ENCODE assay signal across 25 cellular contexts in the genomic region with DNA sequence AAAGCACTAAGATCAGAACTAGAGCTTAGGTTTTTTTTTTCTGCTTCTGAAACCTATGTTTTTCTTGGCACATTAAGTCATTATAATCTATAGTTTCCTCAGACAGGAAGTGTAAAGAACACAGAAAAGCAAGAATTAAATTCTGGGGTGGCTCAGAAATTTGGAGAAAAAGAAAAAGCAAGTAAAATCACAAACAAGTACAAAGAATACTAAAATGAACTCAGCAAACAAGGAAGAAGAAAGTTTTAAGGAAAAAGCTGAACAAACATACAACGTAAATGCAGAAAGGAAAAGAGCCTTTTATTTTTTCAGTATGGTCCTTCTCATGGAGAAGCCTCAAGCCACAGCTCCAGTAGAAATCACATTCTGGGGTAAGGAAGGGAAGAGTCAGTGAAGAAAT. TPM values are rescaled to one million over a fixed set of nuclear protein-coding genes. Genes with fewer than 3 reads are reported as not detected.
A peak's percentile ranks its signal among the peaks of the same experiment; 100 is the strongest.
DNase-seq lines count a peak whose midpoint lies in the region; ATAC-seq and TF ChIP-seq lines count a peak whose summit lies in the region.
"Had no signal": no experiment of that assay in that cellular context is flagged by ENCODE, and none has a peak within 500 bp of the region (broad histone marks: within the 10 kb centered on the region; RNA-seq: fewer than 3 reads in every experiment).

No MANE protein-coding gene starts in this region.

- H3K27me3 ChIP-seq in A673 (replicated peaks; ENCODE audit: insufficient read depth, low read depth, low read length, poor library complexity) (no peaks in the 10 kb centered on the region), parathyroid adenoma (ENCODE audit: control insufficient read depth, insufficient read depth, low read length) (no peaks in the 10 kb centered on the region)
- H3K27me3 ChIP-seq: gastrocnemius medialis, right lobe of liver had no signal

- TF ChIP-seq CTCF in A673 (conservative IDR thresholded peaks at IDR 0.05; ENCODE audit: low read depth, low read length) (no peak), endothelial cell (IDR thresholded peaks at IDR 0.05; ENCODE audit: unreplicated experiment) (no peak), parathyroid adenoma (IDR thresholded peaks at IDR 0.05) (no peak)

- H3K9ac ChIP-seq in SK-N-MC (ENCODE audit: insufficient read length) (peak overlapping the region; percentile 34), parathyroid adenoma (no peak overlapping the region)

- no peak for DNase-seq in A673 (ENCODE audit: low spot score)
- no peak for DNase-seq in SK-N-MC (ENCODE audit: low read depth, low spot score)
- DNase-seq in endothelial cell (ENCODE audit: low spot score) = no peak
- no peak for DNase-seq in activated effector memory CD4-positive, alpha-beta T cell treated with Interleukin-2 at 50 U/mL for 16 hours
- DNase-seq in GOT3 (lab: John Stamatoyannopoulos, UW) = no peak
- DNase-seq: activated CD4-positive, alpha-beta memory T cell treated with anti-CD3 and anti-CD28 coated beads, Interleukin-2, amount 10 ng/mL, durations not matched to agents 7 days and 5 days; activated CD4-positive, CD25-positive, alpha-beta regulatory T cell; activated naive CD8-positive, alpha-beta T cell treated with anti-CD3 and anti-CD28 coated beads for 36 hours; effector memory CD8-positive, alpha-beta T cell; gastrocnemius medialis; GF-D8; HCEC 1CT; hippocampal formation; immature natural killer cell; left ventricle myocardium inferior; natural killer cell; NCI-H1092 treated with DMSO at 0.1 percent for 48 hours; NCI-H774; posterior cingulate gyrus; right lobe of liver; stimulated activated CD4-positive, alpha-beta T cell treated with anti-CD3 and anti-CD28 coated beads, Interleukin-15, amount 100 ng/mL, for 24 hours; T1000 had no signal

- H3K9me3 Mint-ChIP-seq in endothelial cell (ENCODE audit: unreplicated experiment) = no peaks in the 10 kb centered on the region
- H3K9me3 Mint-ChIP-seq: activated CD4-positive, alpha-beta memory T cell treated with anti-CD3 and anti-CD28 coated beads, Interleukin-2, amount 10 ng/mL, durations not matched to agents 7 days and 5 days; activated naive CD8-positive, alpha-beta T cell treated with anti-CD3 and anti-CD28 coated beads for 36 hours; effector memory CD8-positive, alpha-beta T cell; immature natural killer cell; natural killer cell had no signal

- POLR2A ChIA-PET in A673 (lab: Charles Lee; ENCODE audit: low non-redundant PET) = no interaction called here

- intact Hi-C loops in A673 (cut with micrococcal nuclease; ENCODE audit: unreplicated experiment) = no loop called here

- peak overlapping the region; percentile 57 for H3K4me2 ChIP-seq in parathyroid adenoma (ENCODE audit: low read length)

- peaks cover 32% of the 10 kb centered on the region for H3K4me1 Mint-ChIP-seq in endothelial cell (ENCODE audit: unreplicated experiment)
- H3K4me1 Mint-ChIP-seq: activated naive CD8-positive, alpha-beta T cell treated with anti-CD3 and anti-CD28 coated beads for 36 hours; immature natural killer cell; natural killer cell had no signal

- H3K36me3 ChIP-seq in A673 (ENCODE audit: insufficient read depth, low read length, poor library complexity, severe bottlenecking) (no peaks in the 10 kb centered on the region), SK-N-MC (ENCODE audit: insufficient read depth, low read length) (no peaks in the 10 kb centered on the region), parathyroid adenoma (ENCODE audit: control insufficient read depth, insufficient read depth, low read length) (no peaks in the 10 kb centered on the region)
- H3K36me3 ChIP-seq: gastrocnemius medialis had no signal

- no peaks in the 10 kb centered on the region for H3K79me2 ChIP-seq in parathyroid adenoma

- H2AFZ ChIP-seq in parathyroid adenoma = peak overlapping the region; percentile 50

- no peaks in the 10 kb centered on the region for H3K27me3 Mint-ChIP-seq in endothelial cell (ENCODE audit: unreplicated experiment)
- H3K27me3 Mint-ChIP-seq: activated naive CD8-positive, alpha-beta T cell treated with anti-CD3 and anti-CD28 coated beads for 36 hours had no signal

- H3K27ac ChIP-seq in A673 (ENCODE audit: low read depth, low read length, poor library complexity, severe bottlenecking) = peak overlapping the region; percentile 60
- peak overlapping the region; percentile 77 for H3K27ac ChIP-seq in SK-N-MC
- H3K27ac ChIP-seq in parathyroid adenoma = no peak overlapping the region
- H3K27ac ChIP-seq: gastrocnemius medialis, right lobe of liver had no signal

- H3K9me3 ChIP-seq in A673 (ENCODE audit: low read depth, low read length, poor library complexity, severe bottlenecking) (no peaks in the 10 kb centered on the region), SK-N-MC (ENCODE audit: low read depth, low read length) (no peaks in the 10 kb centered on the region), parathyroid adenoma (ENCODE audit: control insufficient read depth, low read length) (no peaks in the 10 kb centered on the region)
- H3K9me3 ChIP-seq: gastrocnemius medialis, left ventricle myocardium inferior, right lobe of liver had no signal

- ATAC-seq in GM21723 (IDR thresholded peaks at IDR 0.05; ENCODE audit: unreplicated experiment) (no peak), GM21390 (IDR thresholded peaks at IDR 0.05; ENCODE audit: unreplicated experiment) (no peak)
- ATAC-seq: effector memory CD8-positive, alpha-beta T cell; gastrocnemius medialis; natural killer cell; right lobe of liver had no signal

- peak overlapping the region; percentile 12 for H3K4me3 Mint-ChIP-seq in endothelial cell (ENCODE audit: unreplicated experiment)
- H3K4me3 Mint-ChIP-seq: activated CD4-positive, alpha-beta memory T cell treated with anti-CD3 and anti-CD28 coated beads, Interleukin-2, amount 10 ng/mL, durations not matched to agents 7 days and 5 days; activated naive CD8-positive, alpha-beta T cell treated with anti-CD3 and anti-CD28 coated beads for 36 hours; effector memory CD8-positive, alpha-beta T cell; immature natural killer cell; natural killer cell had no signal

- CTCF ChIA-PET in A673 (lab: Charles Lee) = no interaction called here

- H3K4me3 ChIP-seq in A673 (ENCODE audit: low read depth, low read length, poor library complexity, severe bottlenecking) (no peak overlapping the region), SK-N-MC (peak overlapping the region; percentile 43), parathyroid adenoma (ENCODE audit: low read depth, low read length) (no peak overlapping the region)
- H3K4me3 ChIP-seq: gastrocnemius medialis, left ventricle myocardium inferior, right lobe of liver had no signal

- BruUV-seq in A673 (replicated peaks; lab: Mats Ljungman, UMichigan) = no TSS peak

- peak overlapping the region; percentile 73 for H3K27ac Mint-ChIP-seq in endothelial cell (ENCODE audit: unreplicated experiment)
- H3K27ac Mint-ChIP-seq: activated CD4-positive, alpha-beta memory T cell treated with anti-CD3 and anti-CD28 coated beads, Interleukin-2, amount 10 ng/mL, durations not matched to agents 7 days and 5 days; activated naive CD8-positive, alpha-beta T cell treated with anti-CD3 and anti-CD28 coated beads for 36 hours; effector memory CD8-positive, alpha-beta T cell; immature natural killer cell; natural killer cell had no signal

- peaks cover 14% of the 10 kb centered on the region for H3K36me3 Mint-ChIP-seq in endothelial cell (ENCODE audit: low read depth, unreplicated experiment)
- H3K36me3 Mint-ChIP-seq: activated naive CD8-positive, alpha-beta T cell treated with anti-CD3 and anti-CD28 coated beads for 36 hours; immature natural killer cell; natural killer cell had no signal

- H3K4me1 ChIP-seq in A673 (ENCODE audit: insufficient read depth, low read length, poor library complexity, severe bottlenecking) (peaks cover 29% of the 10 kb centered on the region), parathyroid adenoma (no peaks in the 10 kb centered on the region)
- H3K4me1 ChIP-seq: gastrocnemius medialis had no signal

RNA-seq across cellular contexts. Expression of gene CNN3, which starts 8.6 kb away (rescaled TPM):
- total RNA-seq in A673 (2021) (233 and 260 TPM in 2 replicates), endothelial cell (ENCODE audit: unreplicated experiment) (596 TPM)
